In the genomic region with DNA sequence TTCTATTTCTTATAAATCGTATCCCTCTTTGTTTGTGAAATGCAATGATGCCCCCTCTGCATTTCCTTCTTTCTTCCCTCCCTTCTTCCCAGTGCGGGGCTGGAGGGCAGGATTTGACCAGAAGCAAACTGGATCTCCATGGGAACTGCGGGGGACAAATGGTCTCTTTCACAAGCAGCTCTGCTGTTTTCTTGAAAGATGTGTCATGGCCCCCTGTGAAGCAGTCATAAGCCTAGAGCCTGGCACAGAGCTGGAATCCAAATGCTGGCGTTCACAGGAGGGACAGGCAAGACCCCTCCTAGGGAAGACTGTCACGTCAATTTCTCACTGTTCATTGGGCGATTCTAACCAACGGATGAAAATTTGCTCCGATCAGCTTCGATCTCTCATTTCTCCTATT, we compare ENCODE assay signal across 13 cellular contexts.
"Had no signal": no experiment of that assay in that cellular context is flagged by ENCODE, and none has a peak within 500 bp of the region (broad histone marks: within the 10 kb centered on the region; RNA-seq: fewer than 3 reads in every experiment).

No MANE protein-coding gene starts in this region.

- ATAC-seq: activated CD4-positive, alpha-beta T cell treated with anti-CD3 and anti-CD28 coated beads for 36 hours; activated CD8-positive, alpha-beta T cell treated with anti-CD3 and anti-CD28 coated beads, Interleukin-2, amount 10 ng/mL, durations not matched to agents 7 days and 5 days; effector memory CD8-positive, alpha-beta T cell; naive thymus-derived CD4-positive, alpha-beta T cell; T-cell had no signal

- DNase-seq: activated CD4-positive, alpha-beta T cell treated with anti-CD3 and anti-CD28 coated beads for 36 hours; activated CD8-positive, alpha-beta memory T cell treated with anti-CD3 and anti-CD28 coated beads, Interleukin-2, amount 50 U/mL, for 48 hours; activated CD8-positive, alpha-beta T cell treated with anti-CD3 and anti-CD28 coated beads, Interleukin-2, amount 10 ng/mL, durations not matched to agents 7 days and 5 days; activated naive CD8-positive, alpha-beta T cell treated with anti-CD3 and anti-CD28 coated beads, Interleukin-2, amount 10 ng/mL, durations not matched to agents 7 days and 5 days; colonic mucosa; effector memory CD8-positive, alpha-beta T cell; naive thymus-derived CD4-positive, alpha-beta T cell; occipital lobe; stimulated activated CD4-positive, alpha-beta T cell treated with anti-CD3 and anti-CD28 coated beads, Interleukin-12 subunit alpha, Interleukin-12 subunit beta, amount 100 ng/mL, for 4 hours; stimulated activated naive CD4-positive, alpha-beta T cell treated with Interleukin-2 at 50 U/mL for 16 hours; T-cell; upper lobe of left lung; WERI-Rb-1 had no signal
